28 cellular contexts compared by ENCODE assay signal in genomic region chr10:100965820-100966219, GRCh38. TPM values are rescaled to one million over a fixed set of nuclear protein-coding genes. Genes with fewer than 3 reads are reported as not detected.
DNase-seq lines count a peak whose midpoint lies in the region; ATAC-seq, FAIRE-seq and TF ChIP-seq lines count a peak whose summit lies in the region.
"Had no signal": no experiment of that assay in that cellular context is flagged by ENCODE, and none has a peak within 500 bp of the region (broad histone marks: within the 10 kb centered on the region; RNA-seq: fewer than 3 reads in every experiment).

No MANE protein-coding gene starts in this region.

- FAIRE-seq in HepG2 (lab: Jason Lieb, UNC), result no peak
- FAIRE-seq in astrocyte (lab: Jason Lieb, UNC), result no peak
- FAIRE-seq: A204.1, GM12878, GM12892, GM18507 had no signal

- TF ChIP-seq EP300 in HepG2 (IDR thresholded peaks at IDR 0.05; ENCODE audit: low read depth in 2 of 2, low read length in 2 of 2), result no peak
- TF ChIP-seq EP300 in HepG2 (CRISPR knock-in tag; IDR thresholded peaks at IDR 0.05; ENCODE audit: borderline replicate concordance), result no peak
- TF ChIP-seq EP300 in esophagus muscularis mucosa (IDR thresholded peaks at IDR 0.05), result no peak

- TF ChIP-seq CTCF in HepG2 (CRISPR knock-in tag; IDR thresholded peaks at IDR 0.05) (no peak), right lobe of liver (IDR thresholded peaks at IDR 0.05) (no peak), astrocyte (IDR thresholded peaks at IDR 0.05; ENCODE audit: insufficient read depth, low read depth, low read length) (no peak), esophagus muscularis mucosa (IDR thresholded peaks at IDR 0.05) (no peak)

- H3K9me3 Mint-ChIP-seq in astrocyte (ENCODE audit: unreplicated experiment), result no peaks in the 10 kb centered on the region
- H3K9me3 Mint-ChIP-seq in activated T-cell treated with anti-CD3 and anti-CD28 coated beads, Interleukin-2, amount 50 U/mL, for 24 hours, result no peaks in the 10 kb centered on the region
- H3K9me3 Mint-ChIP-seq: CD4-positive, alpha-beta memory T cell; CD4-positive, CD25-positive, alpha-beta regulatory T cell; CD8-positive, alpha-beta memory T cell had no signal

- H3K27me3 ChIP-seq in HepG2 (ENCODE audit: control insufficient read depth in 1 of 2, insufficient read depth in 2 of 2, low read length in 2 of 2) (no peaks in the 10 kb centered on the region; a peak in 1 of 5 replicates), right lobe of liver (no peaks in the 10 kb centered on the region), astrocyte (ENCODE audit: insufficient read depth, low read length) (no peaks in the 10 kb centered on the region), esophagus muscularis mucosa (peaks cover 0 to 5% (median 0%) of the 10 kb centered on the region in 4 donors)
- H3K27me3 ChIP-seq: BE2C, BLaER1 had no signal

- WGBS in HepG2 (ENCODE audit: low lambda C conversion rate), result 80% methylated on average over 5 of the region's 5 CpGs
- WGBS in right lobe of liver (ENCODE audit: insufficient coverage, low coverage, low lambda C conversion rate, missing lambda C conversion rate), result 66% methylated on average over 4 of the region's 5 CpGs
- WGBS in esophagus muscularis mucosa, result 62% methylated on average over 5 of the region's 5 CpGs

- peaks cover 7% of the 10 kb centered on the region for H3K4me1 Mint-ChIP-seq in astrocyte (ENCODE audit: low read depth, unreplicated experiment)
- peaks cover 14% of the 10 kb centered on the region for H3K4me1 Mint-ChIP-seq in activated T-cell treated with anti-CD3 and anti-CD28 coated beads, Interleukin-2, amount 50 U/mL, for 24 hours (ENCODE audit: low read depth)

- POLR2A ChIA-PET in HepG2 (lab: Yijun Ruan, JAX), result interaction anchor here (1.0 to 12.6 kb wide), 2 partner anchors 11 to 26 kb away, joined by 3 to 277 read pairs; partner anchors contain the start of genes LZTS2, MRPL43 and TWNK

- peaks cover 0 to 16% of the 10 kb centered on the region in 2 experiments; a peak in 1 of 5 replicates for H3K36me3 ChIP-seq in HepG2 (replicated peaks in 1 of 2; ENCODE audit: control insufficient read depth in 1 of 2, insufficient read depth in 2 of 2, low read length in 2 of 2)
- H3K36me3 ChIP-seq in right lobe of liver, result peaks cover 0 to 7% (median 2%) of the 10 kb centered on the region in 4 donors
- peaks cover 25% of the 10 kb centered on the region for H3K36me3 ChIP-seq in astrocyte (ENCODE audit: insufficient read depth, low read length)
- peaks cover 19 to 55% (median 34%) of the 10 kb centered on the region in 4 donors for H3K36me3 ChIP-seq in esophagus muscularis mucosa

- peaks cover 15% of the 10 kb centered on the region for H3K79me2 ChIP-seq in HepG2 (ENCODE audit: insufficient read depth, low read length)
- no peaks in the 10 kb centered on the region for H3K79me2 ChIP-seq in astrocyte (ENCODE audit: insufficient read depth, low read length)

- intact Hi-C loops in HepG2 (cut with micrococcal nuclease; ENCODE audit: unreplicated experiment), result no loop called here
- intact Hi-C loops in right lobe of liver (cut with DNase I), result no loop called here
- intact Hi-C loops in esophagus muscularis mucosa (cut with DNase I), result loop anchor here (10.0 kb wide), 1 partner anchor 49 kb away; no protein-coding TSS in a partner anchor

- no peaks in the 10 kb centered on the region for H3K36me3 Mint-ChIP-seq in astrocyte (ENCODE audit: low read depth, unreplicated experiment)
- peaks cover 48% of the 10 kb centered on the region for H3K36me3 Mint-ChIP-seq in activated T-cell treated with anti-CD3 and anti-CD28 coated beads, Interleukin-2, amount 50 U/mL, for 24 hours (ENCODE audit: low read depth)

- H3K4me3 Mint-ChIP-seq in astrocyte (ENCODE audit: unreplicated experiment), result no peak overlapping the region
- no peak overlapping the region for H3K4me3 Mint-ChIP-seq in activated T-cell treated with anti-CD3 and anti-CD28 coated beads, Interleukin-2, amount 50 U/mL, for 24 hours
- H3K4me3 Mint-ChIP-seq: CD14-positive monocyte; CD4-positive, alpha-beta memory T cell; CD4-positive, CD25-positive, alpha-beta regulatory T cell; CD8-positive, alpha-beta memory T cell had no signal

- no peak overlapping the region for H3K4me3 ChIP-seq in HepG2 (replicated peaks in 1 of 3; ENCODE audit: insufficient read depth in 1 of 3, low read depth in 2 of 3, low read length in 3 of 3)
- no peak overlapping the region for H3K4me3 ChIP-seq in right lobe of liver
- no peak overlapping the region for H3K4me3 ChIP-seq in astrocyte (ENCODE audit: insufficient read depth, low read depth, low read length)
- H3K4me3 ChIP-seq in esophagus muscularis mucosa, result no peak overlapping the region
- H3K4me3 ChIP-seq: BLaER1, GM12878 had no signal

- H3K4me2 ChIP-seq in HepG2 (ENCODE audit: low read depth, low read length) (no peak overlapping the region; the same call in 1 of the 2 replicates), astrocyte (ENCODE audit: low read length) (no peak overlapping the region)
- H3K4me2 ChIP-seq: BLaER1 had no signal

- peak overlapping the region; percentile 42 for H3K27ac Mint-ChIP-seq in astrocyte (ENCODE audit: unreplicated experiment)
- H3K27ac Mint-ChIP-seq in activated T-cell treated with anti-CD3 and anti-CD28 coated beads, Interleukin-2, amount 50 U/mL, for 24 hours, result no peak overlapping the region
- H3K27ac Mint-ChIP-seq: CD8-positive, alpha-beta memory T cell had no signal

- H3K27ac ChIP-seq in HepG2 (ENCODE audit: extremely low read length, insufficient read depth, low read length) (peak overlapping the region; percentile 36), right lobe of liver (no peak overlapping the region), astrocyte (ENCODE audit: low read depth, low read length) (no peak overlapping the region), esophagus muscularis mucosa (replicated peaks in 1 of 4) (no peak overlapping the region)
- H3K27ac ChIP-seq: BLaER1 had no signal

- H3K4me1 ChIP-seq in HepG2 (ENCODE audit: insufficient read depth, low read length) (peaks cover 73% of the 10 kb centered on the region), right lobe of liver (peaks cover 0 to 28% (median 8%) of the 10 kb centered on the region in 4 donors), astrocyte (ENCODE audit: insufficient read depth, low read length) (peaks cover 8% of the 10 kb centered on the region), esophagus muscularis mucosa (peaks cover 7 to 25% (median 19%) of the 10 kb centered on the region in 4 donors)
- H3K4me1 ChIP-seq: BE2C had no signal

- no peak for DNase-seq in HepG2 (ENCODE audit: low spot score)
- DNase-seq in right lobe of liver, result no peak
- DNase-seq in astrocyte (ENCODE audit: low read depth), result no peak
- peak; percentile 77 for DNase-seq in esophagus muscularis mucosa (ENCODE audit: extremely low spot score)
- DNase-seq in activated T-cell treated with anti-CD3 and anti-CD28 coated beads, Interleukin-2, amount 50 U/mL, for 24 hours, result no peak
- DNase-seq: 8988T; ACHN; BE2C; C1 segment of cervical spinal cord; CD4-positive, alpha-beta memory T cell; CD4-positive, CD25-positive, alpha-beta regulatory T cell; CD8-positive, alpha-beta memory T cell; COR-L47; DMS 273 treated with DMSO at 0.1 percent for 48 hours; DMS153; DMS53; DMS79; DND-41; EL; GDM1 had no signal

- in situ Hi-C loops in HepG2 (cut with HindIII; ENCODE audit: extremely low pct_ligation_motif_present, low pct_unique_long_range_greater_than_20kb), result no loop called here

- no peaks in the 10 kb centered on the region for H3K9me3 ChIP-seq in HepG2 (ENCODE audit: low read length)
- H3K9me3 ChIP-seq in right lobe of liver, result no peaks in the 10 kb centered on the region
- H3K9me3 ChIP-seq in astrocyte (ENCODE audit: insufficient read depth, low read depth, low read length), result no peaks in the 10 kb centered on the region
- no peaks in the 10 kb centered on the region for H3K9me3 ChIP-seq in esophagus muscularis mucosa
- H3K9me3 ChIP-seq: BE2C, BLaER1 had no signal

- H3K9ac ChIP-seq in HepG2 (ENCODE audit: insufficient read depth, low read depth, low read length) (no peak overlapping the region), astrocyte (ENCODE audit: low read length) (no peak overlapping the region)
- H3K9ac ChIP-seq: BLaER1 had no signal

- TF ChIP-seq RAD21 in HepG2 (CRISPR knock-in tag; IDR thresholded peaks at IDR 0.05), result no peak

- H3K27me3 Mint-ChIP-seq in astrocyte (ENCODE audit: low read depth, unreplicated experiment), result no peaks in the 10 kb centered on the region
- H3K27me3 Mint-ChIP-seq in activated T-cell treated with anti-CD3 and anti-CD28 coated beads, Interleukin-2, amount 50 U/mL, for 24 hours, result no peaks in the 10 kb centered on the region
- H3K27me3 Mint-ChIP-seq: CD4-positive, alpha-beta memory T cell; CD8-positive, alpha-beta memory T cell had no signal

- ATAC-seq in HepG2 (no peak), right lobe of liver (no peak), HG03108 (IDR thresholded peaks at IDR 0.05; ENCODE audit: unreplicated experiment) (no peak), HG03354 (IDR thresholded peaks at IDR 0.05; ENCODE audit: poor library complexity, severe bottlenecking, unreplicated experiment) (no peak)
- ATAC-seq: GM12878 had no signal

- CTCF ChIA-PET in HepG2 (lab: Yijun Ruan, JAX; ENCODE audit: low intra/inter-chr PET ratio, low total read pairs), result no interaction called here

- no peak overlapping the region for H2AFZ ChIP-seq in HepG2 (ENCODE audit: low read length)
- no peak overlapping the region for H2AFZ ChIP-seq in astrocyte (ENCODE audit: low read depth, low read length)

- H4K20me1 ChIP-seq in HepG2 (ENCODE audit: insufficient read depth, low read length) (no peaks in the 10 kb centered on the region; the same call in 1 of the 2 replicates), astrocyte (ENCODE audit: insufficient read depth, low read length) (peaks cover 4% of the 10 kb centered on the region)
- H4K20me1 ChIP-seq: BLaER1 had no signal

- BruUV-seq in HepG2 (replicated peaks; lab: Mats Ljungman, UMichigan), result no TSS peak

- no peak for TF ChIP-seq POLR2A in HepG2 (IDR thresholded peaks at IDR 0.05; ENCODE audit: insufficient read depth in 1 of 2, low read depth in 2 of 2, low read length in 2 of 2)
- no peak for TF ChIP-seq POLR2A in right lobe of liver (IDR thresholded peaks at IDR 0.05)
- TF ChIP-seq POLR2A in esophagus muscularis mucosa (IDR thresholded peaks at IDR 0.05; ENCODE audit: low read depth), result no peak

RNA-seq across cellular contexts. Expression of gene SEMA4G, which starts 3.5 kb away (rescaled TPM):
- total RNA-seq in HepG2 (2016; rRNA removed; fragmentation: Illumina TruSeq; extraction: Trizol), result 42.9 and 46.2 TPM in 2 replicates
- 16.2 and 18.7 TPM in 2 replicates for total RNA-seq in HepG2 (2016; cell fraction: cytosol; rRNA removed; fragmentation: Illumina TruSeq; extraction: Trizol; ENCODE audit: low read depth)
- total RNA-seq in HepG2 (2016; cell fraction: insoluble cytoplasmic fraction; rRNA removed; fragmentation: Illumina TruSeq; extraction: Trizol), result 33.8 and 43.7 TPM in 2 replicates
- total RNA-seq in HepG2 (2016; cell fraction: membrane; rRNA removed; fragmentation: Illumina TruSeq; extraction: Trizol), result 46.0 and 52.4 TPM in 2 replicates
- total RNA-seq in HepG2 (2016; cell fraction: nucleus; rRNA removed; fragmentation: Illumina TruSeq; extraction: Trizol), result 54.5 and 68.3 TPM in 2 replicates
- 207 and 236 TPM in 2 replicates for polyA plus RNA-seq in HepG2 (2011; rRNA removed)
- 169 and 172 TPM in 2 replicates for polyA plus RNA-seq in HepG2 (2011; cell fraction: cytosol; rRNA removed)
- 405 and 408 TPM in 2 replicates for polyA plus RNA-seq in HepG2 (2011; cell fraction: nucleus; rRNA removed)
- polyA plus RNA-seq in HepG2 (2012), result 154 and 177 TPM in 2 replicates
- 29.3 and 33.1 TPM in 2 replicates for polyA plus RNA-seq in HepG2 (2016; cell fraction: cytosol; fragmentation: Illumina TruSeq; extraction: Trizol; ENCODE audit: low read depth)
- 87.9 and 114 TPM in 2 replicates for polyA plus RNA-seq in HepG2 (2016; cell fraction: insoluble cytoplasmic fraction; fragmentation: Illumina TruSeq; extraction: Trizol; ENCODE audit: low read depth)
- 97.4 TPM in 2 replicates for polyA plus RNA-seq in HepG2 (2016; cell fraction: membrane; fragmentation: Illumina TruSeq; extraction: Trizol; ENCODE audit: low read depth)
- 269 and 299 TPM in 2 replicates for polyA plus RNA-seq in HepG2 (2016; cell fraction: nucleus; fragmentation: Illumina TruSeq; extraction: Trizol; ENCODE audit: insufficient read depth, low read depth)
- 0.84 and 364 TPM in 2 replicates for polyA minus RNA-seq in HepG2 (2011; rRNA and poly(A)+ RNA removed; ENCODE audit: low replicate concordance)
- 105 and 111 TPM in 2 replicates for polyA minus RNA-seq in HepG2 (2011; cell fraction: cytosol; rRNA and poly(A)+ RNA removed)
- 100 and 101 TPM in 2 replicates for polyA minus RNA-seq in HepG2 (2011; cell fraction: nucleus; rRNA and poly(A)+ RNA removed)
- 100 to 1,000 TPM in 1 of 6 experiments, 10 to 100 TPM in 5; 24.7 to 129 (median 38.4) TPM for total RNA-seq in right lobe of liver
- total RNA-seq in astrocyte, result 5.9 and 7.1 TPM in 2 replicates
- 1 to 10 TPM in 3 of 4 donors, under 1 TPM in 1; 0.66 to 2.5 (median 1.4) TPM for total RNA-seq in esophagus muscularis mucosa
- polyA plus RNA-seq: CD14-positive monocyte had no signal

RNA-seq across cellular contexts. Expression of gene MRPL43, which starts 21.5 kb away (rescaled TPM):
- total RNA-seq in HepG2 (2016; rRNA removed; fragmentation: Illumina TruSeq; extraction: Trizol) (68.8 and 71.0 TPM in 2 replicates), right lobe of liver (10 to 100 TPM; 37.0 to 73.5 (median 45.0) TPM), astrocyte (61.3 and 75.1 TPM in 2 replicates), esophagus muscularis mucosa (10 to 100 TPM; 54.4 to 98.8 (median 82.4) TPM)
- 32.4 and 32.8 TPM in 2 replicates for total RNA-seq in HepG2 (2016; cell fraction: cytosol; rRNA removed; fragmentation: Illumina TruSeq; extraction: Trizol; ENCODE audit: low read depth)
- 65.7 and 69.8 TPM in 2 replicates for total RNA-seq in HepG2 (2016; cell fraction: insoluble cytoplasmic fraction; rRNA removed; fragmentation: Illumina TruSeq; extraction: Trizol)
- total RNA-seq in HepG2 (2016; cell fraction: membrane; rRNA removed; fragmentation: Illumina TruSeq; extraction: Trizol), result 46.1 and 51.6 TPM in 2 replicates
- 31.2 and 37.2 TPM in 2 replicates for total RNA-seq in HepG2 (2016; cell fraction: nucleus; rRNA removed; fragmentation: Illumina TruSeq; extraction: Trizol)
- polyA plus RNA-seq in HepG2 (2011; rRNA removed), result 73.7 and 79.1 TPM in 2 replicates
- polyA plus RNA-seq in HepG2 (2011; cell fraction: cytosol; rRNA removed), result 71.0 and 107 TPM in 2 replicates
- polyA plus RNA-seq in HepG2 (2011; cell fraction: nucleus; rRNA removed), result 91.9 and 106 TPM in 2 replicates
- polyA plus RNA-seq in HepG2 (2012), result 53.0 and 55.5 TPM in 2 replicates
- polyA plus RNA-seq in HepG2 (2016; cell fraction: cytosol; fragmentation: Illumina TruSeq; extraction: Trizol; ENCODE audit: low read depth), result 35.2 and 41.6 TPM in 2 replicates
- 87.4 and 92.0 TPM in 2 replicates for polyA plus RNA-seq in HepG2 (2016; cell fraction: insoluble cytoplasmic fraction; fragmentation: Illumina TruSeq; extraction: Trizol; ENCODE audit: low read depth)
- polyA plus RNA-seq in HepG2 (2016; cell fraction: membrane; fragmentation: Illumina TruSeq; extraction: Trizol; ENCODE audit: low read depth), result 50.3 and 58.0 TPM in 2 replicates
- polyA plus RNA-seq in HepG2 (2016; cell fraction: nucleus; fragmentation: Illumina TruSeq; extraction: Trizol; ENCODE audit: insufficient read depth, low read depth), result 72.1 and 80.1 TPM in 2 replicates
- polyA minus RNA-seq in HepG2 (2011; rRNA and poly(A)+ RNA removed; ENCODE audit: low replicate concordance), result 42.1 and 55.4 TPM in 2 replicates
- 21.1 and 28.5 TPM in 2 replicates for polyA minus RNA-seq in HepG2 (2011; cell fraction: cytosol; rRNA and poly(A)+ RNA removed)
- 14.3 and 15.8 TPM in 2 replicates for polyA minus RNA-seq in HepG2 (2011; cell fraction: nucleus; rRNA and poly(A)+ RNA removed)

RNA-seq across cellular contexts. Expression of gene TWNK, which starts 21.5 kb away (rescaled TPM):
- 16.5 and 21.9 TPM in 2 replicates for total RNA-seq in HepG2 (2016; rRNA removed; fragmentation: Illumina TruSeq; extraction: Trizol)
- 3.7 and 4.5 TPM in 2 replicates for total RNA-seq in HepG2 (2016; cell fraction: cytosol; rRNA removed; fragmentation: Illumina TruSeq; extraction: Trizol; ENCODE audit: low read depth)
- 18.6 and 19.4 TPM in 2 replicates for total RNA-seq in HepG2 (2016; cell fraction: insoluble cytoplasmic fraction; rRNA removed; fragmentation: Illumina TruSeq; extraction: Trizol)
- total RNA-seq in HepG2 (2016; cell fraction: membrane; rRNA removed; fragmentation: Illumina TruSeq; extraction: Trizol), result 11.4 and 11.5 TPM in 2 replicates
- 13.4 and 14.8 TPM in 2 replicates for total RNA-seq in HepG2 (2016; cell fraction: nucleus; rRNA removed; fragmentation: Illumina TruSeq; extraction: Trizol)
- polyA plus RNA-seq in HepG2 (2011; rRNA removed), result 10.7 and 14.1 TPM in 2 replicates
- polyA plus RNA-seq in HepG2 (2011; cell fraction: cytosol; rRNA removed), result 10.2 and 12.5 TPM in 2 replicates
- 17.6 and 19.3 TPM in 2 replicates for polyA plus RNA-seq in HepG2 (2011; cell fraction: nucleus; rRNA removed)
- polyA plus RNA-seq in HepG2 (2012), result 16.5 and 20.2 TPM in 2 replicates
- polyA plus RNA-seq in HepG2 (2016; cell fraction: cytosol; fragmentation: Illumina TruSeq; extraction: Trizol; ENCODE audit: low read depth), result 2.6 and 3.0 TPM in 2 replicates
- 22.1 and 23.7 TPM in 2 replicates for polyA plus RNA-seq in HepG2 (2016; cell fraction: insoluble cytoplasmic fraction; fragmentation: Illumina TruSeq; extraction: Trizol; ENCODE audit: low read depth)
- polyA plus RNA-seq in HepG2 (2016; cell fraction: membrane; fragmentation: Illumina TruSeq; extraction: Trizol; ENCODE audit: low read depth), result 8.2 and 8.4 TPM in 2 replicates
- polyA plus RNA-seq in HepG2 (2016; cell fraction: nucleus; fragmentation: Illumina TruSeq; extraction: Trizol; ENCODE audit: insufficient read depth, low read depth), result 39.8 and 46.5 TPM in 2 replicates
- polyA minus RNA-seq in HepG2 (2011; rRNA and poly(A)+ RNA removed; ENCODE audit: low replicate concordance), result 12.7 and 32.5 TPM in 2 replicates
- polyA minus RNA-seq in HepG2 (2011; cell fraction: cytosol; rRNA and poly(A)+ RNA removed), result 4.7 and 5.5 TPM in 2 replicates
- 14.2 and 14.9 TPM in 2 replicates for polyA minus RNA-seq in HepG2 (2011; cell fraction: nucleus; rRNA and poly(A)+ RNA removed)
- total RNA-seq in right lobe of liver, result 1 to 10 TPM; 2.9 to 8.4 (median 4.6) TPM
- 12.9 TPM in 2 replicates for total RNA-seq in astrocyte
- 10 to 100 TPM in 2 of 4 donors, 1 to 10 TPM in 2; 3.7 to 11.1 (median 9.0) TPM for total RNA-seq in esophagus muscularis mucosa

RNA-seq across cellular contexts. Expression of gene LZTS2, which starts 33.8 kb away (rescaled TPM):
- total RNA-seq in HepG2 (2016; rRNA removed; fragmentation: Illumina TruSeq; extraction: Trizol), result 60.7 and 65.6 TPM in 2 replicates
- 18.8 and 19.1 TPM in 2 replicates for total RNA-seq in HepG2 (2016; cell fraction: cytosol; rRNA removed; fragmentation: Illumina TruSeq; extraction: Trizol; ENCODE audit: low read depth)
- 46.9 and 70.8 TPM in 2 replicates for total RNA-seq in HepG2 (2016; cell fraction: insoluble cytoplasmic fraction; rRNA removed; fragmentation: Illumina TruSeq; extraction: Trizol)
- 50.4 and 56.7 TPM in 2 replicates for total RNA-seq in HepG2 (2016; cell fraction: membrane; rRNA removed; fragmentation: Illumina TruSeq; extraction: Trizol)
- 40.4 and 47.3 TPM in 2 replicates for total RNA-seq in HepG2 (2016; cell fraction: nucleus; rRNA removed; fragmentation: Illumina TruSeq; extraction: Trizol)
- polyA plus RNA-seq in HepG2 (2011; rRNA removed), result 43.6 and 59.7 TPM in 2 replicates
- 25.3 and 50.1 TPM in 2 replicates for polyA plus RNA-seq in HepG2 (2011; cell fraction: cytosol; rRNA removed)
- polyA plus RNA-seq in HepG2 (2011; cell fraction: nucleus; rRNA removed), result 161 and 196 TPM in 2 replicates
- polyA plus RNA-seq in HepG2 (2012), result 24.4 and 29.3 TPM in 2 replicates
- polyA plus RNA-seq in HepG2 (2016; cell fraction: cytosol; fragmentation: Illumina TruSeq; extraction: Trizol; ENCODE audit: low read depth), result 14.3 and 15.4 TPM in 2 replicates
- 44.9 and 56.6 TPM in 2 replicates for polyA plus RNA-seq in HepG2 (2016; cell fraction: insoluble cytoplasmic fraction; fragmentation: Illumina TruSeq; extraction: Trizol; ENCODE audit: low read depth)
- polyA plus RNA-seq in HepG2 (2016; cell fraction: membrane; fragmentation: Illumina TruSeq; extraction: Trizol; ENCODE audit: low read depth), result 34.1 and 38.8 TPM in 2 replicates
- 112 and 124 TPM in 2 replicates for polyA plus RNA-seq in HepG2 (2016; cell fraction: nucleus; fragmentation: Illumina TruSeq; extraction: Trizol; ENCODE audit: insufficient read depth, low read depth)
- 19.0 and 76.7 TPM in 2 replicates for polyA minus RNA-seq in HepG2 (2011; rRNA and poly(A)+ RNA removed; ENCODE audit: low replicate concordance)
- 27.9 and 32.8 TPM in 2 replicates for polyA minus RNA-seq in HepG2 (2011; cell fraction: cytosol; rRNA and poly(A)+ RNA removed)
- 19.3 and 19.8 TPM in 2 replicates for polyA minus RNA-seq in HepG2 (2011; cell fraction: nucleus; rRNA and poly(A)+ RNA removed)
- 10 to 100 TPM in 3 of 6 experiments, 1 to 10 TPM in 3; 5.6 to 17.5 (median 11.0) TPM for total RNA-seq in right lobe of liver
- 69.9 and 73.9 TPM in 2 replicates for total RNA-seq in astrocyte
- 100 to 1,000 TPM in 3 of 4 donors, 10 to 100 TPM in 1; 90.5 to 209 (median 162) TPM for total RNA-seq in esophagus muscularis mucosa

RNA-seq across cellular contexts. Expression of gene SLF2, which starts 53.1 kb away (rescaled TPM):
- 48.1 and 59.8 TPM in 2 replicates for total RNA-seq in HepG2 (2016; rRNA removed; fragmentation: Illumina TruSeq; extraction: Trizol)
- total RNA-seq in HepG2 (2016; cell fraction: cytosol; rRNA removed; fragmentation: Illumina TruSeq; extraction: Trizol; ENCODE audit: low read depth), result 35.7 and 39.2 TPM in 2 replicates
- total RNA-seq in HepG2 (2016; cell fraction: insoluble cytoplasmic fraction; rRNA removed; fragmentation: Illumina TruSeq; extraction: Trizol), result 48.7 and 55.8 TPM in 2 replicates
- 37.2 and 42.1 TPM in 2 replicates for total RNA-seq in HepG2 (2016; cell fraction: membrane; rRNA removed; fragmentation: Illumina TruSeq; extraction: Trizol)
- 58.3 and 64.6 TPM in 2 replicates for total RNA-seq in HepG2 (2016; cell fraction: nucleus; rRNA removed; fragmentation: Illumina TruSeq; extraction: Trizol)
- polyA plus RNA-seq in HepG2 (2011; rRNA removed), result 12.2 and 12.6 TPM in 2 replicates
- 5.8 and 6.0 TPM in 2 replicates for polyA plus RNA-seq in HepG2 (2011; cell fraction: cytosol; rRNA removed)
- polyA plus RNA-seq in HepG2 (2011; cell fraction: nucleus; rRNA removed), result 18.9 and 23.2 TPM in 2 replicates
- 15.3 and 20.8 TPM in 2 replicates for polyA plus RNA-seq in HepG2 (2012)
- 3.5 and 4.7 TPM in 2 replicates for polyA plus RNA-seq in HepG2 (2016; cell fraction: cytosol; fragmentation: Illumina TruSeq; extraction: Trizol; ENCODE audit: low read depth)
- polyA plus RNA-seq in HepG2 (2016; cell fraction: insoluble cytoplasmic fraction; fragmentation: Illumina TruSeq; extraction: Trizol; ENCODE audit: low read depth), result 30.2 and 31.7 TPM in 2 replicates
- 7.6 and 8.6 TPM in 2 replicates for polyA plus RNA-seq in HepG2 (2016; cell fraction: membrane; fragmentation: Illumina TruSeq; extraction: Trizol; ENCODE audit: low read depth)
- 55.6 and 64.3 TPM in 2 replicates for polyA plus RNA-seq in HepG2 (2016; cell fraction: nucleus; fragmentation: Illumina TruSeq; extraction: Trizol; ENCODE audit: insufficient read depth, low read depth)
- 9.0 and 14.8 TPM in 2 replicates for polyA minus RNA-seq in HepG2 (2011; rRNA and poly(A)+ RNA removed; ENCODE audit: low replicate concordance)
- 15.4 and 17.1 TPM in 2 replicates for polyA minus RNA-seq in HepG2 (2011; cell fraction: cytosol; rRNA and poly(A)+ RNA removed)
- polyA minus RNA-seq in HepG2 (2011; cell fraction: nucleus; rRNA and poly(A)+ RNA removed), result 88.7 and 96.8 TPM in 2 replicates
- total RNA-seq in right lobe of liver, result 10 to 100 TPM in 3 of 6 experiments, 1 to 10 TPM in 3; 7.1 to 14.2 (median 10.0) TPM
- 19.6 and 20.3 TPM in 2 replicates for total RNA-seq in astrocyte
- 10 to 100 TPM; 19.1 to 34.1 (median 20.8) TPM for total RNA-seq in esophagus muscularis mucosa
